Comparison of ENCODE assay signal across 2 cellular contexts in the genomic region with DNA sequence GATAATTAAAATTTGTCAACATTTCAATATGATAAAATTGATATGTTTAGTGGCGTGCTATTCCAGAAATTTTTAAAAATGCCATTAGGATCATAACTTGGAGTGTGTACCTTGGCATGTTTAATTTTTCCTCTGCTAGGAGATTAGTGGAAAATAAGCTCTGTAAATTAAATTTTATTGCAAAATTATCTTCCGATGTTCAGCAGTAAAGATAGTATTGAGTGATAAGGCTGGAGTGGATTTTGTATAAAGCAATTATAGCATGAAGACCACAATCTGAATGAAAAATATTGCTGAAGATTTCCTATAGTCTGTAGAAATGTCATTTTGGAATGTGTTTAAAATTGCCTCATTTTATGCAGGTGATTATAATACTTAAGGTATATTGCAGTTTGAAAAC.
TF ChIP-seq lines count a peak whose summit lies in the region.

No MANE protein-coding gene starts in this region.

TF ChIP-seq in SK-N-SH, 30 proteins besides CTCF, POLR2A, EP300 and RAD21 (continued from another document):
- peak; percentile 48; the same call in 1 of the 2 replicates for TF ChIP-seq GATA2 (CRISPR knock-in tag; IDR thresholded peaks at IDR 0.05)
- TF ChIP-seq RCOR1 (IDR thresholded peaks at IDR 0.05; ENCODE audit: low read length): peak; percentile 52; the same call in 1 of the 2 replicates

TF ChIP-seq in SK-N-SH treated with all-trans-retinoic acid at 6 μM for 48 hours, 23 proteins besides CTCF, POLR2A, EP300 and RAD21 (continued from another document):
- TF ChIP-seq, protein P1, sequence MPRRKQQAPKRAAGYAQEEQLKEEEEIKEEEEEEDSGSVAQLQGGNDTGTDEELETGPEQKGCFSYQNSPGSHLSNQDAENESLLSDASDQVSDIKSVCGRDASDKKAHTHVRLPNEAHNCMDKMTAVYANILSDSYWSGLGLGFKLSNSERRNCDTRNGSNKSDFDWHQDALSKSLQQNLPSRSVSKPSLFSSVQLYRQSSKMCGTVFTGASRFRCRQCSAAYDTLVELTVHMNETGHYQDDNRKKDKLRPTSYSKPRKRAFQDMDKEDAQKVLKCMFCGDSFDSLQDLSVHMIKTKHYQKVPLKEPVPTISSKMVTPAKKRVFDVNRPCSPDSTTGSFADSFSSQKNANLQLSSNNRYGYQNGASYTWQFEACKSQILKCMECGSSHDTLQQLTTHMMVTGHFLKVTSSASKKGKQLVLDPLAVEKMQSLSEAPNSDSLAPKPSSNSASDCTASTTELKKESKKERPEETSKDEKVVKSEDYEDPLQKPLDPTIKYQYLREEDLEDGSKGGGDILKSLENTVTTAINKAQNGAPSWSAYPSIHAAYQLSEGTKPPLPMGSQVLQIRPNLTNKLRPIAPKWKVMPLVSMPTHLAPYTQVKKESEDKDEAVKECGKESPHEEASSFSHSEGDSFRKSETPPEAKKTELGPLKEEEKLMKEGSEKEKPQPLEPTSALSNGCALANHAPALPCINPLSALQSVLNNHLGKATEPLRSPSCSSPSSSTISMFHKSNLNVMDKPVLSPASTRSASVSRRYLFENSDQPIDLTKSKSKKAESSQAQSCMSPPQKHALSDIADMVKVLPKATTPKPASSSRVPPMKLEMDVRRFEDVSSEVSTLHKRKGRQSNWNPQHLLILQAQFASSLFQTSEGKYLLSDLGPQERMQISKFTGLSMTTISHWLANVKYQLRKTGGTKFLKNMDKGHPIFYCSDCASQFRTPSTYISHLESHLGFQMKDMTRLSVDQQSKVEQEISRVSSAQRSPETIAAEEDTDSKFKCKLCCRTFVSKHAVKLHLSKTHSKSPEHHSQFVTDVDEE (CRISPR knock-in tag; IDR thresholded peaks at IDR 0.05): peak; percentile 55; the same call in 1 of the 2 replicates
- no peak for TF ChIP-seq OSR1 (CRISPR knock-in tag; IDR thresholded peaks at IDR 0.05)
- no peak for TF ChIP-seq ZC3H10 (CRISPR knock-in tag; IDR thresholded peaks at IDR 0.05)
TF ChIP-seq in SK-N-SH treated with all-trans-retinoic acid at 6 μM for 48 hours: peak in this region for 3.
